Comparison of ENCODE assay signal across 12 cellular contexts in genomic region chr4:173404296-173404865, GRCh38. TPM values are rescaled to one million over a fixed set of nuclear protein-coding genes. Genes with fewer than 3 reads are reported as not detected.
"Had no signal": no experiment of that assay in that cellular context is flagged by ENCODE, and none has a peak within 500 bp of the region (broad histone marks: within the 10 kb centered on the region; RNA-seq: fewer than 3 reads in every experiment).

No MANE protein-coding gene starts in this region.

- H3K4me1 ChIP-seq: HAP-1 had no signal

- FAIRE-seq: HTR-8/SVneo had no signal

- H3K27ac ChIP-seq: GM23248, HL-60, KMS-11 had no signal

- H2AFZ ChIP-seq: GM23248 had no signal

- H3K36me3 ChIP-seq: HAP-1 had no signal

- H3K9ac ChIP-seq: GM23248, KMS-11 had no signal

- H3K4me2 ChIP-seq: KMS-11 had no signal

- H3K9me3 ChIP-seq: HAP-1 had no signal

- ATAC-seq: HCT116 had no signal

- H3K4me3 ChIP-seq: GM23248, HAP-1 had no signal

- DNase-seq: GM23248, GOT3, H7, HFFc6, IMR-90, KBM-7 had no signal

RNA-seq across cellular contexts. Expression of gene SCRG1, which starts 5.5 kb away (rescaled TPM):
- total RNA-seq: H4, H7, HFFc6 had no signal
